Comparison of ENCODE assay signal across 1 cellular context in the genomic region with DNA sequence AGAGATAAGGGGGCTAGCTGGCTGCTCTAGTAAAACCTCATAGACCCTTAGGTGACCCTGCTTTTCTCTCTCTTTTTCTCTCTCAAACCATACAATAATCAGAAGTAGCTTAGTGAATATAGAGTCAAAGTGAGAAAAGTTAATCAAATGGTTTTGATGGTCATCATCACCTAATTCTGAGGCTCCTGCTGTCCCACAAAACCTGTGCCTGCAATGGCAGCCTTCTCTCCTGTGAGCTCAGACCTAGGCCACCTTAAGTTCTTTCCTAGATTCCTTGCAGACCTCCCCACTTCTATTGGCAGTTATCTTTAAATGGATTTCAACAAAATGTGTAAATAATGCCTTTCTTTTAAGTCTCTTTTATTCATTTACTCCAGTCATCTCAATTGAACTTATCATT.
TF ChIP-seq lines count a peak whose summit lies in the region.

No MANE protein-coding gene starts in this region.

TF ChIP-seq in K562, 482 proteins besides CTCF, POLR2A, EP300 and RAD21:
- TF ChIP-seq NFE2L1 (tag; IDR thresholded peaks at IDR 0.05; ENCODE audit: borderline replicate concordance, low read depth) (no peak), YY1 (IDR thresholded peaks at IDR 0.05; ENCODE audit: borderline replicate concordance in 1 of 3, control insufficient read depth in 1 of 3, extremely low read depth in 1 of 3, insufficient read depth in 3 of 3, insufficient read length in 1 of 3, insufficient replicate concordance in 2 of 3, low read depth in 1 of 3, low read length in 2 of 3) (peak in 1 of 3 experiments; percentile 26)
- TF ChIP-seq, protein P1, sequence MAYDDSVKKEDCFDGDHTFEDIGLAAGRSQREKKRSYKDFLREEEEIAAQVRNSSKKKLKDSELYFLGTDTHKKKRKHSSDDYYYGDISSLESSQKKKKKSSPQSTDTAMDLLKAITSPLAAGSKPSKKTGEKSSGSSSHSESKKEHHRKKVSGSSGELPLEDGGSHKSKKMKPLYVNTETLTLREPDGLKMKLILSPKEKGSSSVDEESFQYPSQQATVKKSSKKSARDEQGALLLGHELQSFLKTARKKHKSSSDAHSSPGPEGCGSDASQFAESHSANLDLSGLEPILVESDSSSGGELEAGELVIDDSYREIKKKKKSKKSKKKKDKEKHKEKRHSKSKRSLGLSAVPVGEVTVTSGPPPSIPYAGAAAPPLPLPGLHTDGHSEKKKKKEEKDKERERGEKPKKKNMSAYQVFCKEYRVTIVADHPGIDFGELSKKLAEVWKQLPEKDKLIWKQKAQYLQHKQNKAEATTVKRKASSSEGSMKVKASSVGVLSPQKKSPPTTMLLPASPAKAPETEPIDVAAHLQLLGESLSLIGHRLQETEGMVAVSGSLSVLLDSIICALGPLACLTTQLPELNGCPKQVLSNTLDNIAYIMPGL (CRISPR knock-in tag; IDR thresholded peaks at IDR 0.05): no peak
